ENCODE assay signal across 9 cellular contexts in the genomic region with DNA sequence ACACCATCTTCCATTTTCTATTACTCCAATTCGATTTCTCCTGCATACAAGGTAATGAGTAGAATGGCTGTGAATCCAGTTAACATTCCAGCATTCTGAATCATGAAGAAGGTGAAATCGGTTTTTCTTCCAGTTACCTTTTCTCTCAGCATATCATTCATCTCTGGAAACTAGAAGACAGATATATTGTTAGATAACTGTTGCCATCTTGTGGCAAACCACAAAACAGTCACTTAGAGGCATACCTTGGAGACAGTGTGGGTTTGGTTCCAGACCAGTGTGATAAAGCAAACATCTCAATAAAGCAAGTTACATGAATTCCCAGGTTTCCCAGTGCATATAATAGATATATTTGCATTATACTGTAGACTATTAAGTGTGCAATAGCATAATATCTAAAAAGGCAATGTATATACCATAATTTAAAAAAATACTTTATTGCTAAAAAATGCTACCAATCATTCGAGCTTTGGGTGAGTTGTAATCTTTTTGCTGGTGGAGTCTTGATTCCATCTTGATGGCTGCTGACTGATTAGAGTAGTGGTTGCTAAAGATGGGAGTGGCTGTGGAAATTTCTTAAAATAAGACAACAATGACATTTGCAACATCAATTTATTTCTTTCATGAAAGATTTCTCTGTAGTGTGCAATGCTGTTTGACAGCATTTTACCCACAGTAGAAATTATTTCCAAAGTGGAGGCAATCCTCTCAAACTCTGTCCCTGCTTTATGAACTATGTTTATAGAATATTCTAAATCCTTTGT.
A peak's percentile ranks its signal among the peaks of the same experiment; 100 is the strongest.
DNase-seq lines count a peak whose midpoint lies in the region; ATAC-seq, FAIRE-seq and TF ChIP-seq lines count a peak whose summit lies in the region.
"Had no signal": no experiment of that assay in that cellular context is flagged by ENCODE, and none has a peak within 500 bp of the region (broad histone marks: within the 10 kb centered on the region; RNA-seq: fewer than 3 reads in every experiment).

No MANE protein-coding gene starts in this region.

- TF ChIP-seq POLR2A in K562 (conservative IDR thresholded peaks at IDR 0.05), result no peak

- peak; percentile 32 for DNase-seq in NCI-H1436 (lab: John Stamatoyannopoulos, UW)
- no peak for DNase-seq in NCI-H1436 treated with DMSO at 0.1 percent for 48 hours (lab: John Stamatoyannopoulos, UW)
- peak; percentile 29 for DNase-seq in NCI-H226
- peak in 2 of 4 experiments; percentile 15 to 20 for DNase-seq in K562 (ENCODE audit: extremely low read depth in 1 of 4, low spot score in 3 of 4)
- DNase-seq in left lung, result no peak
- no peak for DNase-seq in effector memory CD4-positive, alpha-beta T cell

- H3K79me2 ChIP-seq in K562 (ENCODE audit: control insufficient read depth, insufficient read depth, low read length), result no peaks in the 10 kb centered on the region

- TF ChIP-seq EP300 in K562 (IDR thresholded peaks at IDR 0.05; ENCODE audit: low read length), result no peak; the same call in 1 of the 2 replicates

- in situ Hi-C loops in K562 (cut with MboI), result no loop called here

- BruUV-seq in K562 (replicated peaks; lab: Mats Ljungman, UMichigan), result no TSS peak

- peak; percentile 58 for FAIRE-seq in K562 (lab: Jason Lieb, UNC)

- POLR2A ChIA-PET in K562 (lab: Yijun Ruan, JAX), result no interaction called here

- no peak overlapping the region for H3K4me2 ChIP-seq in K562 (ENCODE audit: insufficient read depth, low read length)
- H3K4me2 ChIP-seq: BLaER1 had no signal

- 36% methylated on average over 3 of the region's 3 CpGs for WGBS in K562 (ENCODE audit: insufficient coverage, low coverage, missing lambda C conversion rate)

- H3K4me1 ChIP-seq in K562 (replicated peaks in 1 of 2; ENCODE audit: control insufficient read depth in 2 of 2, insufficient read depth in 2 of 2, low read length in 2 of 2) (no peaks in the 10 kb centered on the region), left lung (no peaks in the 10 kb centered on the region)
- no peaks in the 10 kb centered on the region for H3K4me1 ChIP-seq in effector memory CD4-positive, alpha-beta T cell (ENCODE audit: control insufficient read depth, insufficient read depth, low read length, poor library complexity, severe bottlenecking)
- H3K4me1 ChIP-seq: BLaER1 had no signal

- peak; percentile 71 for ATAC-seq in GM19328 (IDR thresholded peaks at IDR 0.05; ENCODE audit: unreplicated experiment)
- peak; percentile 91 for ATAC-seq in HG03139 (IDR thresholded peaks at IDR 0.05; ENCODE audit: unreplicated experiment)
- ATAC-seq in K562, result peak; percentile 75
- peak; percentile 78 for ATAC-seq in left lung

- H3K9me3 ChIP-seq in K562 (replicated peaks; ENCODE audit: control insufficient read depth, insufficient read depth, low read depth, low read length) (no peaks in the 10 kb centered on the region), left lung (no peaks in the 10 kb centered on the region)
- H3K9me3 ChIP-seq in effector memory CD4-positive, alpha-beta T cell (ENCODE audit: control insufficient read depth, low read length), result no peaks in the 10 kb centered on the region
- H3K9me3 ChIP-seq: BLaER1 had no signal

- H3K36me3 ChIP-seq in K562 (ENCODE audit: control insufficient read depth, insufficient read depth, low read length) (0 out of 3 replicates have a peak, but pooled peaks cover 3% of the 10 kb centered on the region), left lung (peaks cover 0 to 51% of the 10 kb centered on the region in 2 donors)
- H3K36me3 ChIP-seq in effector memory CD4-positive, alpha-beta T cell (ENCODE audit: control insufficient read depth, insufficient read depth, low read length), result no peaks in the 10 kb centered on the region

- TF ChIP-seq RAD21 in K562 (CRISPR knock-in tag; conservative IDR thresholded peaks at IDR 0.05 in 1 of 2, IDR thresholded peaks at IDR 0.05 in 1 of 2), result peak in 1 of 2 experiments; percentile 32; a peak in 3 of 4 replicates

- no peaks in the 10 kb centered on the region for H3K9me1 ChIP-seq in K562 (ENCODE audit: control insufficient read depth, insufficient read depth, low read length)

- H4K20me1 ChIP-seq in K562 (replicated peaks; ENCODE audit: control insufficient read depth, insufficient read depth, low read length), result no peaks in the 10 kb centered on the region
- H4K20me1 ChIP-seq: BLaER1 had no signal

- H3K27ac ChIP-seq in K562 (ENCODE audit: extremely low read depth, low read depth, low read length) (no peak overlapping the region), left lung (no peak overlapping the region)
- no peak overlapping the region for H3K27ac ChIP-seq in effector memory CD4-positive, alpha-beta T cell (ENCODE audit: insufficient read depth, low read length, poor library complexity, severe bottlenecking)
- H3K27ac ChIP-seq: BLaER1 had no signal

- H2AFZ ChIP-seq in K562 (ENCODE audit: low read depth, low read length), result no peak overlapping the region

- H3K4me3 ChIP-seq in K562, result no peak overlapping the region
- no peak overlapping the region for H3K4me3 ChIP-seq in left lung
- no peak overlapping the region for H3K4me3 ChIP-seq in effector memory CD4-positive, alpha-beta T cell (ENCODE audit: insufficient read depth, low read depth, low read length, poor library complexity, severe bottlenecking)
- H3K4me3 ChIP-seq: BLaER1 had no signal

- CTCF ChIA-PET in K562 (lab: Yijun Ruan, JAX; ENCODE audit: low intra/inter-chr PET ratio), result interaction anchor here (0.6 kb wide), 1 partner anchor 201 kb away, joined by 3 read pairs; no protein-coding TSS in a partner anchor

- no peaks in the 10 kb centered on the region for H3K27me3 ChIP-seq in K562 (ENCODE audit: control insufficient read depth in 2 of 2, insufficient read depth in 2 of 2, low read length in 2 of 2)
- H3K27me3 ChIP-seq in left lung, result no peaks in the 10 kb centered on the region
- no peaks in the 10 kb centered on the region for H3K27me3 ChIP-seq in effector memory CD4-positive, alpha-beta T cell (replicated peaks; ENCODE audit: control insufficient read depth, insufficient read depth, low read length, poor library complexity, severe bottlenecking)
- H3K27me3 ChIP-seq: BLaER1 had no signal

- no peak overlapping the region for H3K9ac ChIP-seq in K562 (ENCODE audit: insufficient read depth in 1 of 2, low read depth in 2 of 2, low read length in 2 of 2)
- H3K9ac ChIP-seq: BLaER1 had no signal

- TF ChIP-seq CTCF in K562 (IDR thresholded peaks at IDR 0.05 in 2 of 3, conservative IDR thresholded peaks at IDR 0.05 in 1 of 3; ENCODE audit: insufficient read depth in 2 of 3, low read depth in 1 of 3, low read length in 3 of 3) (peak in 2 of 3 experiments; percentile 39 to 42; a peak in 2 of 6 replicates), left lung (IDR thresholded peaks at IDR 0.05) (peak in 1 of 2 donors; percentile 31)

- intact Hi-C loops in K562 (cut with micrococcal nuclease) (no loop called here), left lung (cut with DNase I) (no loop called here)

TF ChIP-seq in K562, 482 proteins besides CTCF, POLR2A, EP300 and RAD21:
- no peak for TF ChIP-seq SREBF1 (IDR thresholded peaks at IDR 0.05; ENCODE audit: borderline replicate concordance, low read depth, low read length)
- no peak for TF ChIP-seq NR2F6 (CRISPR knock-in tag; IDR thresholded peaks at IDR 0.05)
- no peak for TF ChIP-seq STAT5B (CRISPR knock-in tag; IDR thresholded peaks at IDR 0.05)
- TF ChIP-seq NFXL1 (CRISPR knock-in tag; IDR thresholded peaks at IDR 0.05), result no peak
- TF ChIP-seq ZNF764 (CRISPR knock-in tag; IDR thresholded peaks at IDR 0.05; ENCODE audit: low read depth), result no peak
- no peak for TF ChIP-seq HNRNPH1 (optimal IDR thresholded peaks at IDR 0.05; ENCODE audit: low read depth, low read length)
- no peak for TF ChIP-seq PRMT5 (CRISPR knock-in tag; IDR thresholded peaks at IDR 0.05)
- TF ChIP-seq SREBF2 (CRISPR knock-in tag; IDR thresholded peaks at IDR 0.05), result no peak
- no peak for TF ChIP-seq CC2D1A (IDR thresholded peaks at IDR 0.05)

Comparison
In these comparisons a context has a peak if more than half of its experiments do, and no peak if none do; other contexts are left out.
1. DNase-seq: peak in NCI-H1436 (single experiment) and NCI-H226 (single experiment); none in NCI-H1436 treated with DMSO at 0.1 percent for 48 hours (single experiment), left lung (0 of 2) and effector memory CD4-positive, alpha-beta T cell (0 of 3).
2. Peak in every context shown above with its lines, with median percentiles within 50 percentile points of each other: ATAC-seq.